ENCODE assay signal across 8 cellular contexts in genomic region chr3:100708989-100709839, GRCh38. TPM values are rescaled to one million over a fixed set of nuclear protein-coding genes. Genes with fewer than 3 reads are reported as not detected.
DNase-seq lines count a peak whose midpoint lies in the region; ATAC-seq and TF ChIP-seq lines count a peak whose summit lies in the region.

Gene TFG (plus strand): TSS chr3:100709494. CDS start chr3:100713686, 4,192 bp downstream.

- H3K4me2 ChIP-seq in fibroblast of lung (ENCODE audit: extremely low read depth, insufficient read depth, low read length) = peak within 1 kb of the TSS; percentile 79

- peak within 1 kb of the TSS; percentile 98 for H3K9ac ChIP-seq in fibroblast of lung (ENCODE audit: insufficient read depth, low read length)

- intact Hi-C loops in activated T-helper 2 cell treated with anti-CD3 and anti-CD28 coated beads, Interferon-gamma antibody, Interleukin-2, Interleukin-4, amounts not matched to agents 10 μg/mL and 5 μg/mL and 100 μg/mL, durations not matched to agents 14 hours and 24 hours and 36 hours (cut with micrococcal nuclease) = loop anchor here (1.0 to 5.0 kb wide), 3 partner anchors 107 to 967 kb away; partner anchors contain the start of genes LNP1 and TOMM70
- intact Hi-C loops in naive thymus-derived CD4-positive, alpha-beta T cell (cut with micrococcal nuclease) = loop anchor here (1.0 to 10.0 kb wide), 14 partner anchors 59 to 1066 kb away; partner anchors contain the start of genes CMSS1 (in 2 of the 2), LNP1 (in 2 of the 2), PCNP (in 2 of the 2) and TBC1D23 (in 2 of the 2)

- peaks cover 38% of the 10 kb centered on the region for H3K36me3 Mint-ChIP-seq in activated T-helper 2 cell treated with anti-CD3 and anti-CD28 coated beads, Interferon-gamma antibody, Interleukin-2, Interleukin-4, amounts not matched to agents 10 μg/mL and 5 μg/mL and 100 μg/mL, durations not matched to agents 14 hours and 24 hours and 36 hours (ENCODE audit: low read depth)
- peaks cover 0 to 28% (median 13%) of the 10 kb centered on the region in 5 donors for H3K36me3 Mint-ChIP-seq in naive thymus-derived CD4-positive, alpha-beta T cell
- H3K36me3 Mint-ChIP-seq in stimulated activated naive B cell treated with anti-CD40 and anti-IgM and Interleukin-4, amounts not matched to agents 10 μg/mL and 1 μg/mL and 100 μg/mL, for 72 hours = peaks cover 23 to 34% of the 10 kb centered on the region in 2 donors

- peak within 1 kb of the TSS; percentile 82 for H2AFZ ChIP-seq in fibroblast of lung (ENCODE audit: low read length)

- H3K27ac Mint-ChIP-seq in activated T-helper 2 cell treated with anti-CD3 and anti-CD28 coated beads, Interferon-gamma antibody, Interleukin-2, Interleukin-4, amounts not matched to agents 10 μg/mL and 5 μg/mL and 100 μg/mL, durations not matched to agents 14 hours and 24 hours and 36 hours = peak within 1 kb of the TSS; percentile 85
- H3K27ac Mint-ChIP-seq in naive thymus-derived CD4-positive, alpha-beta T cell = peak within 1 kb of the TSS; percentile 95 to 99 (median 98)
- H3K27ac Mint-ChIP-seq in stimulated activated naive B cell treated with anti-CD40 and anti-IgM and Interleukin-4, amounts not matched to agents 10 μg/mL and 1 μg/mL and 100 μg/mL, for 72 hours = peak within 1 kb of the TSS; percentile 96

- DNase-seq in EH (ENCODE audit: low read depth) = peak; percentile 99
- peak; percentile 99 for DNase-seq in H4 (ENCODE audit: low spot score)
- peak; percentile 98 for DNase-seq in LoVo (ENCODE audit: low spot score)
- peak; percentile 92 for DNase-seq in RWPE2 (ENCODE audit: low spot score)
- DNase-seq in activated T-helper 2 cell treated with anti-CD3 and anti-CD28 coated beads, Interferon-gamma antibody, Interleukin-2, Interleukin-4, amounts not matched to agents 10 μg/mL and 5 μg/mL and 100 μg/mL, durations not matched to agents 14 hours and 24 hours and 36 hours (ENCODE audit: low spot score) = peak; percentile 98
- DNase-seq in fibroblast of lung (ENCODE audit: low read depth in 2 of 2) = peak; percentile 98 to 100
- peak; percentile 94 to 98 (median 96) for DNase-seq in naive thymus-derived CD4-positive, alpha-beta T cell
- peak; percentile 98 for DNase-seq in stimulated activated naive B cell treated with anti-CD40 and anti-IgM and Interleukin-4, amounts not matched to agents 10 μg/mL and 1 μg/mL and 100 μg/mL, for 72 hours

- peak within 1 kb of the TSS; percentile 76 for H3K4me3 ChIP-seq in RWPE2 (ENCODE audit: severe bottlenecking)
- peak within 1 kb of the TSS; percentile 69 to 92 (median 82) for H3K4me3 ChIP-seq in fibroblast of lung (replicated peaks in 1 of 4; ENCODE audit: control extremely low read depth in 1 of 4, insufficient read depth in 1 of 4, low read depth in 3 of 4, low read length in 4 of 4)
- H3K4me3 ChIP-seq in naive thymus-derived CD4-positive, alpha-beta T cell (ENCODE audit: low read length) = peak within 1 kb of the TSS; percentile 68

- peak within 1 kb of the TSS; percentile 83 for H3K4me3 Mint-ChIP-seq in activated T-helper 2 cell treated with anti-CD3 and anti-CD28 coated beads, Interferon-gamma antibody, Interleukin-2, Interleukin-4, amounts not matched to agents 10 μg/mL and 5 μg/mL and 100 μg/mL, durations not matched to agents 14 hours and 24 hours and 36 hours (ENCODE audit: low read depth)
- peak within 1 kb of the TSS; percentile 85 to 98 (median 94) for H3K4me3 Mint-ChIP-seq in naive thymus-derived CD4-positive, alpha-beta T cell
- peak within 1 kb of the TSS; percentile 91 to 93 for H3K4me3 Mint-ChIP-seq in stimulated activated naive B cell treated with anti-CD40 and anti-IgM and Interleukin-4, amounts not matched to agents 10 μg/mL and 1 μg/mL and 100 μg/mL, for 72 hours

- H3K27me3 ChIP-seq in RWPE2 (ENCODE audit: insufficient read depth, poor library complexity, severe bottlenecking) = no peaks in the 10 kb centered on the region
- no peaks in the 10 kb centered on the region for H3K27me3 ChIP-seq in fibroblast of lung (ENCODE audit: control insufficient read depth, insufficient read depth, low read length)
- no peaks in the 10 kb centered on the region for H3K27me3 ChIP-seq in naive thymus-derived CD4-positive, alpha-beta T cell (ENCODE audit: control insufficient read depth in 2 of 2, insufficient read depth in 2 of 2, low read length in 2 of 2)

- peaks cover 24% of the 10 kb centered on the region for H3K4me1 ChIP-seq in RWPE2 (ENCODE audit: insufficient read depth, poor library complexity, severe bottlenecking)
- no peaks in the 10 kb centered on the region for H3K4me1 ChIP-seq in fibroblast of lung (ENCODE audit: control insufficient read depth, extremely low read depth, insufficient read depth, low read length)
- peaks cover 19 to 21% of the 10 kb centered on the region in 2 donors for H3K4me1 ChIP-seq in naive thymus-derived CD4-positive, alpha-beta T cell (ENCODE audit: control insufficient read depth in 2 of 2, insufficient read depth in 2 of 2, low read length in 2 of 2)

- H3K36me3 ChIP-seq in RWPE2 (ENCODE audit: low read depth) (peaks cover 36% of the 10 kb centered on the region), fibroblast of lung (ENCODE audit: control insufficient read depth, insufficient read depth, low read length) (peaks cover 2% of the 10 kb centered on the region)
- H3K36me3 ChIP-seq in naive thymus-derived CD4-positive, alpha-beta T cell (ENCODE audit: control insufficient read depth in 2 of 3, insufficient read depth in 3 of 3, low read length in 3 of 3) = peaks cover 0 to 5% (median 0%) of the 10 kb centered on the region in 3 experiments

- H4K20me1 ChIP-seq in fibroblast of lung (ENCODE audit: control insufficient read depth, extremely low read depth, insufficient read depth, low read length) = no peaks in the 10 kb centered on the region

- H3K9me3 ChIP-seq in RWPE2 (ENCODE audit: severe bottlenecking) = no peaks in the 10 kb centered on the region
- H3K9me3 ChIP-seq in fibroblast of lung (ENCODE audit: control insufficient read depth, insufficient read depth, low read depth, low read length) = no peaks in the 10 kb centered on the region
- no peaks in the 10 kb centered on the region for H3K9me3 ChIP-seq in naive thymus-derived CD4-positive, alpha-beta T cell (ENCODE audit: control insufficient read depth in 2 of 3, low read length in 3 of 3)

- peaks cover 11% of the 10 kb centered on the region for H3K9me3 Mint-ChIP-seq in activated T-helper 2 cell treated with anti-CD3 and anti-CD28 coated beads, Interferon-gamma antibody, Interleukin-2, Interleukin-4, amounts not matched to agents 10 μg/mL and 5 μg/mL and 100 μg/mL, durations not matched to agents 14 hours and 24 hours and 36 hours
- H3K9me3 Mint-ChIP-seq in naive thymus-derived CD4-positive, alpha-beta T cell = peaks cover 0 to 7% (median 2%) of the 10 kb centered on the region in 11 donors
- peaks cover 11 to 12% of the 10 kb centered on the region in 2 donors for H3K9me3 Mint-ChIP-seq in stimulated activated naive B cell treated with anti-CD40 and anti-IgM and Interleukin-4, amounts not matched to agents 10 μg/mL and 1 μg/mL and 100 μg/mL, for 72 hours

- peaks cover 41% of the 10 kb centered on the region for H3K4me1 Mint-ChIP-seq in activated T-helper 2 cell treated with anti-CD3 and anti-CD28 coated beads, Interferon-gamma antibody, Interleukin-2, Interleukin-4, amounts not matched to agents 10 μg/mL and 5 μg/mL and 100 μg/mL, durations not matched to agents 14 hours and 24 hours and 36 hours (ENCODE audit: low read depth)
- peaks cover 32 to 50% (median 47%) of the 10 kb centered on the region in 7 donors for H3K4me1 Mint-ChIP-seq in naive thymus-derived CD4-positive, alpha-beta T cell
- peaks cover 24 to 40% of the 10 kb centered on the region in 2 donors for H3K4me1 Mint-ChIP-seq in stimulated activated naive B cell treated with anti-CD40 and anti-IgM and Interleukin-4, amounts not matched to agents 10 μg/mL and 1 μg/mL and 100 μg/mL, for 72 hours

- H3K27me3 Mint-ChIP-seq in activated T-helper 2 cell treated with anti-CD3 and anti-CD28 coated beads, Interferon-gamma antibody, Interleukin-2, Interleukin-4, amounts not matched to agents 10 μg/mL and 5 μg/mL and 100 μg/mL, durations not matched to agents 14 hours and 24 hours and 36 hours (ENCODE audit: low read depth) = no peaks in the 10 kb centered on the region
- H3K27me3 Mint-ChIP-seq in naive thymus-derived CD4-positive, alpha-beta T cell = peaks cover 0 to 14% (median 6%) of the 10 kb centered on the region in 5 donors
- H3K27me3 Mint-ChIP-seq in stimulated activated naive B cell treated with anti-CD40 and anti-IgM and Interleukin-4, amounts not matched to agents 10 μg/mL and 1 μg/mL and 100 μg/mL, for 72 hours = peaks cover 19 to 22% of the 10 kb centered on the region in 2 donors

- POLR2A ChIA-PET in naive thymus-derived CD4-positive, alpha-beta T cell (lab: Charles Lee) = interaction anchor here (0.5 to 2.2 kb wide), 7 partner anchors 26 to 1139 kb away, joined by 3 to 7 read pairs (median 3); partner anchors contain the start of genes LNP1, TBC1D23 and TOMM70

- TF ChIP-seq CTCF in RWPE2 (IDR thresholded peaks at IDR 0.05; ENCODE audit: poor library complexity, severe bottlenecking) = no peak
- no peak for TF ChIP-seq CTCF in fibroblast of lung (conservative IDR thresholded peaks at IDR 0.05 in 1 of 2, IDR thresholded peaks at IDR 0.05 in 1 of 2; ENCODE audit: low read depth in 1 of 2, low read length in 2 of 2)

- CTCF ChIA-PET in naive thymus-derived CD4-positive, alpha-beta T cell (lab: Charles Lee) = interaction anchor here (0.6 kb wide), 1 partner anchor 1383 kb away, joined by 3 read pairs; no protein-coding TSS in a partner anchor

- H3K27ac ChIP-seq in RWPE2 (ENCODE audit: poor library complexity, severe bottlenecking) (peak within 1 kb of the TSS; percentile 78), fibroblast of lung (ENCODE audit: insufficient read depth, low read length) (peak within 1 kb of the TSS; percentile 93)
- H3K27ac ChIP-seq in naive thymus-derived CD4-positive, alpha-beta T cell (ENCODE audit: low read depth, low read length) = peak within 1 kb of the TSS; percentile 90

- peaks cover 44% of the 10 kb centered on the region for H3K79me2 ChIP-seq in fibroblast of lung (ENCODE audit: control insufficient read depth, insufficient read depth, low read length)

- ATAC-seq in RWPE2 (ENCODE audit: low read depth) = peak; percentile 89
- ATAC-seq in naive thymus-derived CD4-positive, alpha-beta T cell = peak; percentile 95
- peak; percentile 92 to 95 for ATAC-seq in stimulated activated naive B cell treated with anti-CD40 and anti-IgM and Interleukin-4, amounts not matched to agents 10 μg/mL and 1 μg/mL and 100 μg/mL, for 72 hours (replicated peaks)

RNA-seq across cellular contexts. Expression of gene TFG, which starts in this region (rescaled TPM):
- 101 and 128 TPM in 2 replicates for total RNA-seq in H4 (2014; rRNA removed; shearing (Covaris generic))
- total RNA-seq in activated T-helper 2 cell treated with anti-CD3 and anti-CD28 coated beads, Interferon-gamma antibody, Interleukin-2, Interleukin-4, amounts not matched to agents 10 μg/mL and 5 μg/mL and 100 μg/mL, durations not matched to agents 14 hours and 24 hours and 36 hours = 79.3 and 81.2 TPM in 2 replicates
- total RNA-seq in fibroblast of lung = 52.6 and 60.6 TPM in 2 replicates
- polyA plus RNA-seq in fibroblast of lung = 174 and 192 TPM in 2 replicates
- polyA plus RNA-seq in fibroblast of lung (2012) = 101 and 102 TPM in 2 replicates
- polyA minus RNA-seq in fibroblast of lung (ENCODE audit: low replicate concordance) = 57.8 and 65.1 TPM in 2 replicates
- total RNA-seq in naive thymus-derived CD4-positive, alpha-beta T cell = 10 to 100 TPM; 40.8 to 72.2 (median 45.6) TPM
- polyA plus RNA-seq in naive thymus-derived CD4-positive, alpha-beta T cell = 10 to 100 TPM; 41.6 to 53.8 TPM

Comparison
In these comparisons a context has a peak if more than half of its experiments do, and no peak if none do; other contexts are left out.
1. Peak in every context shown above with its lines: DNase-seq, ATAC-seq, H3K4me3 ChIP-seq and H3K27ac ChIP-seq.